ENCODE assay signal across 1 cellular context in the genomic region with DNA sequence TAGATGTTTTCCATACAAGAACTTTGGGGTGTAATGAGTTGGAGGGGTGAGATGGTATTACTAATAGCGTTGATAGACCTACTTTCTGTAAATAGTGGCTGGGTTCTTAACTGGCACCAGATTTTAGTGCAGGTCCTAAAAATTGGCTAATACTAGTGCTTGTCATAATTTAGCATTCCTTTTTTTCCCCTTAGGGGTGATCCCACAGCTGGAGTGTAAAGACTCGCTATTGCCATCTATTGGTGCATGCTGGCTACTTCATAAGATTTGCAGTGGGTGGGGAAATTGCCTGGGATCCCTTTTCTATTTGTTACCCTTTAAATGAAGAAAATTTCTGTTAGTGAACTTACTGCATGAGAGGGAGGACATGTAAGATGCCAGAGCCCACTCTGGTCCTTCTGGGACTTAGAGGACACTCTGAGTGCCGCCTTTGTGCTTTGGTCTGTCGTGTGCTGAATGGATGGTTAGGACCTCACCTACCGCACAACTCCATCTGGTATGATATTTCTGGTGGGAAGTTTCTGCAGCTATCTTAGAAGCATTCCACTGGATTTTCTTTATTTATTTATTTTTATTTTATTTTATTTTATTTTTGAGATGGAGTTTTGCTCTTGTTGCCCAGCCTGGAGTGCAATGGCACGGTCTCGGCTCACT.
A peak's percentile ranks its signal among the peaks of the same experiment; 100 is the strongest.
TF ChIP-seq lines count a peak whose summit lies in the region.

No MANE protein-coding gene starts in this region.

TF ChIP-seq in GM12878, 131 proteins besides CTCF, POLR2A, EP300 and RAD21 (continued from another document and continues in another):
- TF ChIP-seq, protein P1, sequence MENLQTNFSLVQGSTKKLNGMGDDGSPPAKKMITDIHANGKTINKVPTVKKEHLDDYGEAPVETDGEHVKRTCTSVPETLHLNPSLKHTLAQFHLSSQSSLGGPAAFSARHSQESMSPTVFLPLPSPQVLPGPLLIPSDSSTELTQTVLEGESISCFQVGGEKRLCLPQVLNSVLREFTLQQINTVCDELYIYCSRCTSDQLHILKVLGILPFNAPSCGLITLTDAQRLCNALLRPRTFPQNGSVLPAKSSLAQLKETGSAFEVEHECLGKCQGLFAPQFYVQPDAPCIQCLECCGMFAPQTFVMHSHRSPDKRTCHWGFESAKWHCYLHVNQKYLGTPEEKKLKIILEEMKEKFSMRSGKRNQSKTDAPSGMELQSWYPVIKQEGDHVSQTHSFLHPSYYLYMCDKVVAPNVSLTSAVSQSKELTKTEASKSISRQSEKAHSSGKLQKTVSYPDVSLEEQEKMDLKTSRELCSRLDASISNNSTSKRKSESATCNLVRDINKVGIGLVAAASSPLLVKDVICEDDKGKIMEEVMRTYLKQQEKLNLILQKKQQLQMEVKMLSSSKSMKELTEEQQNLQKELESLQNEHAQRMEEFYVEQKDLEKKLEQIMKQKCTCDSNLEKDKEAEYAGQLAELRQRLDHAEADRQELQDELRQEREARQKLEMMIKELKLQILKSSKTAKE (IDR thresholded peaks at IDR 0.05; ENCODE audit: low read depth, poor library complexity, severe bottlenecking), result peak; percentile 41
- TF ChIP-seq DPF2 (IDR thresholded peaks at IDR 0.05) (no peak), RBBP5 (conservative IDR thresholded peaks at IDR 0.05) (no peak), EED (IDR thresholded peaks at IDR 0.05; ENCODE audit: low read depth) (0 out of 2 replicates have a peak, but pooled peaks have one; percentile 16), WRNIP1 (IDR thresholded peaks at IDR 0.05; ENCODE audit: borderline replicate concordance, low read depth, low read length) (no peak), SRF (IDR thresholded peaks at IDR 0.05; ENCODE audit: low read depth in 2 of 2, low read length in 2 of 2) (no peak), JUNB (IDR thresholded peaks at IDR 0.05) (no peak), ZNF622 (IDR thresholded peaks at IDR 0.05) (no peak), MYC (IDR thresholded peaks at IDR 0.05; ENCODE audit: insufficient read depth, insufficient read length, insufficient replicate concordance, low read length, severe bottlenecking) (no peak), HDGF (IDR thresholded peaks at IDR 0.05) (0 out of 2 replicates have a peak, but pooled peaks have one; percentile 48), ZZZ3 (IDR thresholded peaks at IDR 0.05; ENCODE audit: control insufficient read depth, insufficient read length, low read depth) (no peak), ATF7 (IDR thresholded peaks at IDR 0.05; ENCODE audit: low read depth) (no peak), TCF3 (IDR thresholded peaks at IDR 0.05; ENCODE audit: borderline replicate concordance, insufficient read depth, low read depth, low read length) (no peak), HDAC6 (IDR thresholded peaks at IDR 0.05; ENCODE audit: unreplicated experiment) (no peak), STAT3 (IDR thresholded peaks at IDR 0.05; ENCODE audit: low read depth, low read length) (0 out of 2 replicates have a peak, but pooled peaks have one; percentile 22), IKZF2 (IDR thresholded peaks at IDR 0.05) (peak; percentile 61 to 71), RELA (IDR thresholded peaks at IDR 0.05; ENCODE audit: borderline replicate concordance, partially characterized antibody) (no peak)
- TF ChIP-seq, protein P2, sequence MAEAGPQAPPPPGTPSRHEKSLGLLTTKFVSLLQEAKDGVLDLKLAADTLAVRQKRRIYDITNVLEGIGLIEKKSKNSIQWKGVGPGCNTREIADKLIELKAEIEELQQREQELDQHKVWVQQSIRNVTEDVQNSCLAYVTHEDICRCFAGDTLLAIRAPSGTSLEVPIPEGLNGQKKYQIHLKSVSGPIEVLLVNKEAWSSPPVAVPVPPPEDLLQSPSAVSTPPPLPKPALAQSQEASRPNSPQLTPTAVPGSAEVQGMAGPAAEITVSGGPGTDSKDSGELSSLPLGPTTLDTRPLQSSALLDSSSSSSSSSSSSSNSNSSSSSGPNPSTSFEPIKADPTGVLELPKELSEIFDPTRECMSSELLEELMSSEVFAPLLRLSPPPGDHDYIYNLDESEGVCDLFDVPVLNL (IDR thresholded peaks at IDR 0.05; ENCODE audit: low read depth, low read length), result no peak
- TF ChIP-seq, protein P3, sequence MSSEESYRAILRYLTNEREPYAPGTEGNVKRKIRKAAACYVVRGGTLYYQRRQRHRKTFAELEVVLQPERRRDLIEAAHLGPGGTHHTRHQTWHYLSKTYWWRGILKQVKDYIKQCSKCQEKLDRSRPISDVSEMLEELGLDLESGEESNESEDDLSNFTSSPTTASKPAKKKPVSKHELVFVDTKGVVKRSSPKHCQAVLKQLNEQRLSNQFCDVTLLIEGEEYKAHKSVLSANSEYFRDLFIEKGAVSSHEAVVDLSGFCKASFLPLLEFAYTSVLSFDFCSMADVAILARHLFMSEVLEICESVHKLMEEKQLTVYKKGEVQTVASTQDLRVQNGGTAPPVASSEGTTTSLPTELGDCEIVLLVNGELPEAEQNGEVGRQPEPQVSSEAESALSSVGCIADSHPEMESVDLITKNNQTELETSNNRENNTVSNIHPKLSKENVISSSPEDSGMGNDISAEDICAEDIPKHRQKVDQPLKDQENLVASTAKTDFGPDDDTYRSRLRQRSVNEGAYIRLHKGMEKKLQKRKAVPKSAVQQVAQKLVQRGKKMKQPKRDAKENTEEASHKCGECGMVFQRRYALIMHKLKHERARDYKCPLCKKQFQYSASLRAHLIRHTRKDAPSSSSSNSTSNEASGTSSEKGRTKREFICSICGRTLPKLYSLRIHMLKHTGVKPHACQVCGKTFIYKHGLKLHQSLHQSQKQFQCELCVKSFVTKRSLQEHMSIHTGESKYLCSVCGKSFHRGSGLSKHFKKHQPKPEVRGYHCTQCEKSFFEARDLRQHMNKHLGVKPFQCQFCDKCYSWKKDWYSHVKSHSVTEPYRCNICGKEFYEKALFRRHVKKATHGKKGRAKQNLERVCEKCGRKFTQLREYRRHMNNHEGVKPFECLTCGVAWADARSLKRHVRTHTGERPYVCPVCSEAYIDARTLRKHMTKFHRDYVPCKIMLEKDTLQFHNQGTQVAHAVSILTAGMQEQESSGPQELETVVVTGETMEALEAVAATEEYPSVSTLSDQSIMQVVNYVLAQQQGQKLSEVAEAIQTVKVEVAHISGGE (CRISPR knock-in tag; IDR thresholded peaks at IDR 0.05), result no peak
- TF ChIP-seq, protein P4, sequence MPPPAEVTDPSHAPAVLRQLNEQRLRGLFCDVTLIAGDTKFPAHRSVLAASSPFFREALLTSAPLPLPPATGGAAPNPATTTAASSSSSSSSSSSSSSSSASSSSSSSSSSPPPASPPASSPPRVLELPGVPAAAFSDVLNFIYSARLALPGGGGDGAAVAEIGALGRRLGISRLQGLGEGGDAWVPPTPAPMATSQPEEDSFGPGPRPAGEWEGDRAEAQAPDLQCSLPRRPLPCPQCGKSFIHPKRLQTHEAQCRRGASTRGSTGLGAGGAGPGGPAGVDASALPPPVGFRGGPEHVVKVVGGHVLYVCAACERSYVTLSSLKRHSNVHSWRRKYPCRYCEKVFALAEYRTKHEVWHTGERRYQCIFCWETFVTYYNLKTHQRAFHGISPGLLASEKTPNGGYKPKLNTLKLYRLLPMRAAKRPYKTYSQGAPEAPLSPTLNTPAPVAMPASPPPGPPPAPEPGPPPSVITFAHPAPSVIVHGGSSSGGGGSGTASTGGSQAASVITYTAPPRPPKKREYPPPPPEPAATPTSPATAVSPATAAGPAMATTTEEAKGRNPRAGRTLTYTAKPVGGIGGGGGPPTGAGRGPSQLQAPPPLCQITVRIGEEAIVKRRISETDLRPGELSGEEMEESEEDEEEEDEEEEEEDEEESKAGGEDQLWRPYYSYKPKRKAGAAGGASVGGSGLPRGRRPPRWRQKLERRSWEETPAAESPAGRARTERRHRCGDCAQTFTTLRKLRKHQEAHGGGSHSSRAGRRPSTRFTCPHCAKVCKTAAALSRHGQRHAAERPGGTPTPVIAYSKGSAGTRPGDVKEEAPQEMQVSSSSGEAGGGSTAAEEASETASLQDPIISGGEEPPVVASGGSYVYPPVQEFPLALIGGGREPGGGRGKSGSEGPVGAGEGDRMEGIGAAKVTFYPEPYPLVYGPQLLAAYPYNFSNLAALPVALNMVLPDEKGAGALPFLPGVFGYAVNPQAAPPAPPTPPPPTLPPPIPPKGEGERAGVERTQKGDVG (CRISPR knock-in tag; IDR thresholded peaks at IDR 0.05), result no peak
- TF ChIP-seq, protein P5, sequence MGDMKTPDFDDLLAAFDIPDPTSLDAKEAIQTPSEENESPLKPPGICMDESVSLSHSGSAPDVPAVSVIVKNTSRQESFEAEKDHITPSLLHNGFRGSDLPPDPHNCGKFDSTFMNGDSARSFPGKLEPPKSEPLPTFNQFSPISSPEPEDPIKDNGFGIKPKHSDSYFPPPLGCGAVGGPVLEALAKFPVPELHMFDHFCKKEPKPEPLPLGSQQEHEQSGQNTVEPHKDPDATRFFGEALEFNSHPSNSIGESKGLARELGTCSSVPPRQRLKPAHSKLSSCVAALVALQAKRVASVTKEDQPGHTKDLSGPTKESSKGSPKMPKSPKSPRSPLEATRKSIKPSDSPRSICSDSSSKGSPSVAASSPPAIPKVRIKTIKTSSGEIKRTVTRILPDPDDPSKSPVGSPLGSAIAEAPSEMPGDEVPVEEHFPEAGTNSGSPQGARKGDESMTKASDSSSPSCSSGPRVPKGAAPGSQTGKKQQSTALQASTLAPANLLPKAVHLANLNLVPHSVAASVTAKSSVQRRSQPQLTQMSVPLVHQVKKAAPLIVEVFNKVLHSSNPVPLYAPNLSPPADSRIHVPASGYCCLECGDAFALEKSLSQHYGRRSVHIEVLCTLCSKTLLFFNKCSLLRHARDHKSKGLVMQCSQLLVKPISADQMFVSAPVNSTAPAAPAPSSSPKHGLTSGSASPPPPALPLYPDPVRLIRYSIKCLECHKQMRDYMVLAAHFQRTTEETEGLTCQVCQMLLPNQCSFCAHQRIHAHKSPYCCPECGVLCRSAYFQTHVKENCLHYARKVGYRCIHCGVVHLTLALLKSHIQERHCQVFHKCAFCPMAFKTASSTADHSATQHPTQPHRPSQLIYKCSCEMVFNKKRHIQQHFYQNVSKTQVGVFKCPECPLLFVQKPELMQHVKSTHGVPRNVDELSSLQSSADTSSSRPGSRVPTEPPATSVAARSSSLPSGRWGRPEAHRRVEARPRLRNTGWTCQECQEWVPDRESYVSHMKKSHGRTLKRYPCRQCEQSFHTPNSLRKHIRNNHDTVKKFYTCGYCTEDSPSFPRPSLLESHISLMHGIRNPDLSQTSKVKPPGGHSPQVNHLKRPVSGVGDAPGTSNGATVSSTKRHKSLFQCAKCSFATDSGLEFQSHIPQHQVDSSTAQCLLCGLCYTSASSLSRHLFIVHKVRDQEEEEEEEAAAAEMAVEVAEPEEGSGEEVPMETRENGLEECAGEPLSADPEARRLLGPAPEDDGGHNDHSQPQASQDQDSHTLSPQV (IDR thresholded peaks at IDR 0.05), result peak; percentile 33; the same call in 1 of the 2 replicates
- TF ChIP-seq, protein P6, sequence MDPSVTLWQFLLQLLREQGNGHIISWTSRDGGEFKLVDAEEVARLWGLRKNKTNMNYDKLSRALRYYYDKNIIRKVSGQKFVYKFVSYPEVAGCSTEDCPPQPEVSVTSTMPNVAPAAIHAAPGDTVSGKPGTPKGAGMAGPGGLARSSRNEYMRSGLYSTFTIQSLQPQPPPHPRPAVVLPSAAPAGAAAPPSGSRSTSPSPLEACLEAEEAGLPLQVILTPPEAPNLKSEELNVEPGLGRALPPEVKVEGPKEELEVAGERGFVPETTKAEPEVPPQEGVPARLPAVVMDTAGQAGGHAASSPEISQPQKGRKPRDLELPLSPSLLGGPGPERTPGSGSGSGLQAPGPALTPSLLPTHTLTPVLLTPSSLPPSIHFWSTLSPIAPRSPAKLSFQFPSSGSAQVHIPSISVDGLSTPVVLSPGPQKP (IDR thresholded peaks at IDR 0.05; ENCODE audit: low read depth, low read length), result no peak
- TF ChIP-seq, protein P7, sequence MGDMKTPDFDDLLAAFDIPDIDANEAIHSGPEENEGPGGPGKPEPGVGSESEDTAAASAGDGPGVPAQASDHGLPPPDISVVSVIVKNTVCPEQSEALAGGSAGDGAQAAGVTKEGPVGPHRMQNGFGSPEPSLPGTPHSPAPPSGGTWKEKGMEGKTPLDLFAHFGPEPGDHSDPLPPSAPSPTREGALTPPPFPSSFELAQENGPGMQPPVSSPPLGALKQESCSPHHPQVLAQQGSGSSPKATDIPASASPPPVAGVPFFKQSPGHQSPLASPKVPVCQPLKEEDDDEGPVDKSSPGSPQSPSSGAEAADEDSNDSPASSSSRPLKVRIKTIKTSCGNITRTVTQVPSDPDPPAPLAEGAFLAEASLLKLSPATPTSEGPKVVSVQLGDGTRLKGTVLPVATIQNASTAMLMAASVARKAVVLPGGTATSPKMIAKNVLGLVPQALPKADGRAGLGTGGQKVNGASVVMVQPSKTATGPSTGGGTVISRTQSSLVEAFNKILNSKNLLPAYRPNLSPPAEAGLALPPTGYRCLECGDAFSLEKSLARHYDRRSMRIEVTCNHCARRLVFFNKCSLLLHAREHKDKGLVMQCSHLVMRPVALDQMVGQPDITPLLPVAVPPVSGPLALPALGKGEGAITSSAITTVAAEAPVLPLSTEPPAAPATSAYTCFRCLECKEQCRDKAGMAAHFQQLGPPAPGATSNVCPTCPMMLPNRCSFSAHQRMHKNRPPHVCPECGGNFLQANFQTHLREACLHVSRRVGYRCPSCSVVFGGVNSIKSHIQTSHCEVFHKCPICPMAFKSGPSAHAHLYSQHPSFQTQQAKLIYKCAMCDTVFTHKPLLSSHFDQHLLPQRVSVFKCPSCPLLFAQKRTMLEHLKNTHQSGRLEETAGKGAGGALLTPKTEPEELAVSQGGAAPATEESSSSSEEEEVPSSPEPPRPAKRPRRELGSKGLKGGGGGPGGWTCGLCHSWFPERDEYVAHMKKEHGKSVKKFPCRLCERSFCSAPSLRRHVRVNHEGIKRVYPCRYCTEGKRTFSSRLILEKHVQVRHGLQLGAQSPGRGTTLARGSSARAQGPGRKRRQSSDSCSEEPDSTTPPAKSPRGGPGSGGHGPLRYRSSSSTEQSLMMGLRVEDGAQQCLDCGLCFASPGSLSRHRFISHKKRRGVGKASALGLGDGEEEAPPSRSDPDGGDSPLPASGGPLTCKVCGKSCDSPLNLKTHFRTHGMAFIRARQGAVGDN (IDR thresholded peaks at IDR 0.05), result 0 out of 2 replicates have a peak, but pooled peaks have one; percentile 20
